2 cellular contexts compared by ENCODE assay signal in genomic region chr12:58966939-58967338, GRCh38.
TF ChIP-seq lines count a peak whose summit lies in the region.

No MANE protein-coding gene starts in this region.

TF ChIP-seq in A549, 52 proteins besides CTCF, POLR2A, EP300 and RAD21 (continued from another document):
- TF ChIP-seq PBX3 (IDR thresholded peaks at IDR 0.05) (no peak), CEBPB (IDR thresholded peaks at IDR 0.05) (no peak), MAFK (IDR thresholded peaks at IDR 0.05; ENCODE audit: partially characterized antibody) (peak; percentile 90), MAZ (IDR thresholded peaks at IDR 0.05; ENCODE audit: borderline replicate concordance, low read depth, low read length) (no peak), ATOH8 (CRISPR knock-in tag; IDR thresholded peaks at IDR 0.05; ENCODE audit: low read depth) (no peak), NPAS2 (CRISPR knock-in tag; IDR thresholded peaks at IDR 0.05; ENCODE audit: borderline replicate concordance) (no peak), NFE2L2 (conservative IDR thresholded peaks at IDR 0.05; ENCODE audit: low read length) (peak; percentile 93)

TF ChIP-seq in HCT116, 20 proteins besides CTCF, POLR2A, EP300 and RAD21 (continued from another document):
- TF ChIP-seq MAX (IDR thresholded peaks at IDR 0.05): no peak
- TF ChIP-seq EGR1 (IDR thresholded peaks at IDR 0.05; ENCODE audit: low read depth): no peak
- no peak for TF ChIP-seq ZBTB33 (IDR thresholded peaks at IDR 0.05; ENCODE audit: extremely low read depth, insufficient replicate concordance, low read length)
- TF ChIP-seq TCF7L2 (IDR thresholded peaks at IDR 0.05; ENCODE audit: borderline replicate concordance, extremely low read depth, insufficient read depth, insufficient read length): no peak
